ENCODE assay signal across 8 cellular contexts in genomic region chr16:85028638-85029412, GRCh38. TPM values are rescaled to one million over a fixed set of nuclear protein-coding genes. Genes with fewer than 3 reads are reported as not detected.
DNase-seq lines count a peak whose midpoint lies in the region; ATAC-seq, FAIRE-seq and TF ChIP-seq lines count a peak whose summit lies in the region.

No MANE protein-coding gene starts in this region.

- H3K36me3 Mint-ChIP-seq in Calu3 (ENCODE audit: insufficient read depth, unreplicated experiment) = peaks cover 36% of the 10 kb centered on the region

- TSS peak; percentile 66 for BruUV-seq in Calu3 (replicated peaks; lab: Mats Ljungman, UMichigan)

- H3K27ac Mint-ChIP-seq in Calu3 (ENCODE audit: unreplicated experiment) = no peak overlapping the region

- no peak for FAIRE-seq in D721Med (lab: Jason Lieb, UNC)

- H3K27ac ChIP-seq in coronary artery = peak overlapping the region; percentile 29 to 90

- peak overlapping the region; percentile 99 for H3K4me3 ChIP-seq in coronary artery

- no peaks in the 10 kb centered on the region for H3K27me3 Mint-ChIP-seq in Calu3 (ENCODE audit: unreplicated experiment)

- H3K9me3 Mint-ChIP-seq in Calu3 (ENCODE audit: low read depth, unreplicated experiment) = no peaks in the 10 kb centered on the region

- peaks cover 33% of the 10 kb centered on the region for H3K4me1 Mint-ChIP-seq in Calu3 (ENCODE audit: low read depth, unreplicated experiment)

- intact Hi-C loops in Calu3 (cut with micrococcal nuclease; ENCODE audit: unreplicated experiment) = loop anchor here (5.0 kb wide), 1 partner anchor 37 kb away; no protein-coding TSS in a partner anchor

- TF ChIP-seq CTCF in Calu3 (IDR thresholded peaks at IDR 0.05; ENCODE audit: unreplicated experiment) (no peak), coronary artery (IDR thresholded peaks at IDR 0.05) (no peak), D721Med (IDR thresholded peaks at IDR 0.05; ENCODE audit: insufficient read depth, missing control alignments) (no peak)

- peak; percentile 74 for DNase-seq in Calu3
- DNase-seq in activated CD4-positive, alpha-beta T cell treated with anti-CD3 and anti-CD28 coated beads, Interleukin-2, amount 50 U/mL, for 1 hour = peak; percentile 71
- DNase-seq in coronary artery (ENCODE audit: low spot score) = no peak
- DNase-seq in myocyte (ENCODE audit: low read depth) = peak; percentile 76
- peak; percentile 47 to 81 for DNase-seq in stimulated activated CD8-positive, alpha-beta memory T cell treated with anti-CD3 and anti-CD28 coated beads, Interleukin-7, amount 100 ng/mL, for 48 hours (ENCODE audit: extremely low read depth in 1 of 2, low read depth in 1 of 2)
- DNase-seq in D721Med (ENCODE audit: insufficient read length, low spot score) = no peak
- DNase-seq in inferior parietal cortex (ENCODE audit: extremely low spot score) = no peak

- peak overlapping the region; percentile 85 for H3K4me3 Mint-ChIP-seq in Calu3 (ENCODE audit: low read depth, unreplicated experiment)

- ATAC-seq in HG03432 (IDR thresholded peaks at IDR 0.05; ENCODE audit: unreplicated experiment) = peak; percentile 36

- CTCF ChIA-PET in Calu3 (lab: Charles Lee) = interaction anchor here (0.5 to 2.8 kb wide), 7 partner anchors 18 to 58 kb away, joined by 3 to 13 read pairs (median 4); no protein-coding TSS in a partner anchor

RNA-seq across cellular contexts. Expression of gene KIAA0513, which starts 1.2 kb away (rescaled TPM):
- total RNA-seq in Calu3 (2022) = 12.4 and 15.1 TPM in 2 replicates
- total RNA-seq in myocyte = 11.9 and 17.9 TPM in 2 replicates
- polyA plus RNA-seq in myocyte (2012) = 11.4 TPM

RNA-seq across cellular contexts. Expression of gene ZDHHC7, which starts 17.5 kb away (rescaled TPM):
- total RNA-seq in Calu3 (2022) (100 and 109 TPM in 2 replicates), myocyte (54.7 and 75.7 TPM in 2 replicates)
- 51.5 TPM for polyA plus RNA-seq in myocyte (2012)

Comparison
In these comparisons a context has a peak if more than half of its experiments do, and no peak if none do; other contexts are left out.
1. DNase-seq: peak in Calu3 (single experiment), activated CD4-positive, alpha-beta T cell treated with anti-CD3 and anti-CD28 coated beads, Interleukin-2, amount 50 U/mL, for 1 hour (single experiment), myocyte (single experiment) and stimulated activated CD8-positive, alpha-beta memory T cell treated with anti-CD3 and anti-CD28 coated beads, Interleukin-7, amount 100 ng/mL, for 48 hours (2 of 2); none in coronary artery (single experiment), D721Med (single experiment) and inferior parietal cortex (single experiment).